Comparison of ENCODE assay signal across 10 cellular contexts in the genomic region with DNA sequence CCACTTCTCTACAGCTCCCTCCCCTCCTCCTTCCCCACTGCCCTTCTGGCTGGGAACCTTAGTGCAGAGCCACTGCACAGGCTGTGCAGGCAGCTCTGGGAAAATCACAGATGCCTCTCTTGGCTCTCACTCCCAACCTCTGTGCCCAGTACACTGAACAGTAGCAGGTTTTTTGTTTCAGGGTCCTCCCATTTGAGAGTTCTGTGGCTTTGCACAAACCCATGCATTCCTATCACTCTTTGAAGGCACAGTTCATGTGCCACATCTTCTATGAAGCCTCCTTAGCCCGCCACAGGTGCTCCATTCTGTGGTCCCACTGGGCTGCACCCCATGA.
DNase-seq lines count a peak whose midpoint lies in the region; ATAC-seq and TF ChIP-seq lines count a peak whose summit lies in the region.
"Had no signal": no experiment of that assay in that cellular context is flagged by ENCODE, and none has a peak within 500 bp of the region (broad histone marks: within the 10 kb centered on the region; RNA-seq: fewer than 3 reads in every experiment).

No MANE protein-coding gene starts in this region.

- no peak for TF ChIP-seq POLR2A in IMR-90 (IDR thresholded peaks at IDR 0.05; ENCODE audit: low read depth, low read length)

- H3K9me3 Mint-ChIP-seq in activated naive CD4-positive, alpha-beta T cell treated with anti-CD3 and anti-CD28 coated beads, Interleukin-2, amount 50 U/mL, for 72 hours, result peaks cover 6 to 26% of the 10 kb centered on the region in 2 donors

- peaks cover 6 to 17% of the 10 kb centered on the region in 2 experiments for H3K79me1 ChIP-seq in IMR-90 (ENCODE audit: low read depth in 1 of 2, low read length in 2 of 2)

- H3K56ac ChIP-seq in IMR-90 (ENCODE audit: extremely low read depth, insufficient read depth, low read length), result no peak overlapping the region

- H3K9me1 ChIP-seq in IMR-90 (ENCODE audit: insufficient read depth, low read length), result peaks cover 16% of the 10 kb centered on the region

- in situ Hi-C loops in IMR-90 (cut with MboI; ENCODE audit: low sequenced_read_pairs), result no loop called here

- no peak overlapping the region for H3K4me3 ChIP-seq in IMR-90 (ENCODE audit: insufficient read depth, low read depth, low read length)
- no peak overlapping the region for H3K4me3 ChIP-seq in left ventricle myocardium inferior
- H3K4me3 ChIP-seq in skin epidermis, result no peak overlapping the region

- peak overlapping the region in 1 of 2 experiments; percentile 44; a peak in 2 of 4 replicates for H4K8ac ChIP-seq in IMR-90 (ENCODE audit: low read depth in 2 of 2, low read length in 2 of 2)

- no peak for DNase-seq in IMR-90
- DNase-seq in activated naive CD4-positive, alpha-beta T cell treated with anti-CD3 and anti-CD28 coated beads, Interleukin-2, amount 50 U/mL, for 72 hours (ENCODE audit: low spot score in 2 of 2), result no peak
- DNase-seq in left ventricle myocardium inferior, result no peak
- no peak for DNase-seq in glomerular visceral epithelial cell (ENCODE audit: extremely low spot score)
- DNase-seq: retina had no signal

- H2BK15ac ChIP-seq in IMR-90 (ENCODE audit: low read depth, low read length), result no peak overlapping the region

- CTCF ChIA-PET in IMR-90 (lab: Yijun Ruan, JAX), result no interaction called here

- H3K23ac ChIP-seq in IMR-90 (ENCODE audit: low read depth, low read length), result no peak overlapping the region

- H3K9me3 ChIP-seq in IMR-90 (ENCODE audit: control insufficient read depth, insufficient read depth, low read length), result no peaks in the 10 kb centered on the region
- H3K9me3 ChIP-seq in left ventricle myocardium inferior (replicated peaks), result peaks cover 5% of the 10 kb centered on the region

- TF ChIP-seq RAD21 in IMR-90 (IDR thresholded peaks at IDR 0.05; ENCODE audit: low read length), result no peak

- peak overlapping the region; percentile 24 for H3K4me2 ChIP-seq in IMR-90 (ENCODE audit: low read depth, low read length)
- H3K4me2 ChIP-seq: KMS-11 had no signal

- no CpG with 5 or more reads among the region's 1 CpG for WGBS in IMR-90 (ENCODE audit: extremely low coverage in 2 of 2, insufficient read length in 1 of 2), 2 experiments

- H3K27me3 ChIP-seq in IMR-90 (ENCODE audit: control insufficient read depth, insufficient read depth, low read length) (no peaks in the 10 kb centered on the region), left ventricle myocardium inferior (ENCODE audit: low read depth) (no peaks in the 10 kb centered on the region)

- peak overlapping the region; percentile 52 for H2BK5ac ChIP-seq in IMR-90 (ENCODE audit: low read depth, low read length, poor library complexity, severe bottlenecking)

- no peak overlapping the region; the same call in 1 of the 2 replicates for H2BK20ac ChIP-seq in IMR-90 (ENCODE audit: low read depth, low read length)

- ATAC-seq in IMR-90 (ENCODE audit: low read depth) (peak; percentile 27), GM18873 (IDR thresholded peaks at IDR 0.05; ENCODE audit: low FRiP score, unreplicated experiment) (no peak), HG03280 (IDR thresholded peaks at IDR 0.05; ENCODE audit: unreplicated experiment) (no peak), GM19397 (IDR thresholded peaks at IDR 0.05; ENCODE audit: unreplicated experiment) (no peak)
- no peak for ATAC-seq in activated naive CD4-positive, alpha-beta T cell treated with anti-CD3 and anti-CD28 coated beads, Interleukin-2, amount 50 U/mL, for 72 hours

- H3K27ac Mint-ChIP-seq in activated naive CD4-positive, alpha-beta T cell treated with anti-CD3 and anti-CD28 coated beads, Interleukin-2, amount 50 U/mL, for 72 hours, result peak overlapping the region; percentile 48 to 80

- peak overlapping the region; percentile 82; the same call in 1 of the 2 replicates for H2AK5ac ChIP-seq in IMR-90 (ENCODE audit: low read depth, low read length)

- H3K27ac ChIP-seq in IMR-90 (ENCODE audit: insufficient read depth, low read length) (peak overlapping the region; percentile 59), left ventricle myocardium inferior (replicated peaks) (peak overlapping the region; percentile 85), skin epidermis (peak overlapping the region in 20 of 21 experiments; percentile 46 to 92 (median 76))
- H3K27ac ChIP-seq: KMS-11 had no signal

- H3K4ac ChIP-seq in IMR-90 (ENCODE audit: low read depth, low read length), result peak overlapping the region; percentile 58

- H3K36me3 Mint-ChIP-seq in activated naive CD4-positive, alpha-beta T cell treated with anti-CD3 and anti-CD28 coated beads, Interleukin-2, amount 50 U/mL, for 72 hours, result peaks cover 0 to 3% of the 10 kb centered on the region in 2 donors

- H4K20me1 ChIP-seq in IMR-90 (ENCODE audit: insufficient read depth, low read length), result no peaks in the 10 kb centered on the region

- dilution Hi-C loops in IMR-90 (cut with HindIII; ENCODE audit: low sequenced_read_pairs, unreplicated experiment), result no loop called here

- H3K4me1 ChIP-seq in IMR-90 (ENCODE audit: control insufficient read depth, insufficient read depth, low read length) (peaks cover 11% of the 10 kb centered on the region), left ventricle myocardium inferior (peaks cover 54% of the 10 kb centered on the region)

- H2AFZ ChIP-seq in IMR-90 (replicated peaks; ENCODE audit: low read length, poor library complexity), result peak overlapping the region; percentile 53

- no peak overlapping the region for H3K9ac ChIP-seq in IMR-90 (ENCODE audit: low read depth, low read length)
- H3K9ac ChIP-seq: KMS-11 had no signal

- no TSS peak for BruUV-seq in IMR-90 (replicated peaks; lab: Mats Ljungman, UMichigan)

- H3K36me3 ChIP-seq in IMR-90 (ENCODE audit: control insufficient read depth, insufficient read depth, low read length) (no peaks in the 10 kb centered on the region), left ventricle myocardium inferior (no peaks in the 10 kb centered on the region)

- intact Hi-C loops in IMR-90 (cut with micrococcal nuclease) (no loop called here), left ventricle myocardium inferior (cut with micrococcal nuclease) (loop anchor here (10.0 kb wide), 1 partner anchor 105 kb away; no protein-coding TSS in a partner anchor)

- peak overlapping the region; percentile 33; the same call in 1 of the 2 replicates for H4K91ac ChIP-seq in IMR-90 (ENCODE audit: insufficient read depth, low read depth, low read length)

- POLR2A ChIA-PET in IMR-90 (lab: Charles Lee; ENCODE audit: unreplicated experiment), result no interaction called here

- peak overlapping the region; percentile 15 for H3K18ac ChIP-seq in IMR-90 (ENCODE audit: low read depth, low read length)

- peak overlapping the region; percentile 10 for H2AK9ac ChIP-seq in IMR-90 (replicated peaks; ENCODE audit: low read depth, low read length, poor library complexity)

- TF ChIP-seq CTCF in IMR-90 (conservative IDR thresholded peaks at IDR 0.05; ENCODE audit: low read depth, low read length) (no peak), left ventricle myocardium inferior (IDR thresholded peaks at IDR 0.05; ENCODE audit: borderline replicate concordance) (no peak)

- peak overlapping the region; percentile 17; the same call in 1 of the 2 replicates for H2BK120ac ChIP-seq in IMR-90 (ENCODE audit: low read depth, low read length)

- H3K14ac ChIP-seq in IMR-90 (replicated peaks; ENCODE audit: low read depth, low read length), result peak overlapping the region; percentile 71

- H4K5ac ChIP-seq in IMR-90 (ENCODE audit: low read depth, low read length), result peak overlapping the region; percentile 50

TF ChIP-seq in IMR-90, 13 proteins besides CTCF, POLR2A, EP300 and RAD21:
- TF ChIP-seq FOS (IDR thresholded peaks at IDR 0.05; ENCODE audit: low read depth, low read length), result no peak
- TF ChIP-seq BHLHE40 (IDR thresholded peaks at IDR 0.05; ENCODE audit: low read depth, low read length), result no peak
- no peak for TF ChIP-seq CEBPB (IDR thresholded peaks at IDR 0.05; ENCODE audit: low read depth, low read length)
- no peak for TF ChIP-seq RCOR1 (IDR thresholded peaks at IDR 0.05; ENCODE audit: insufficient replicate concordance, low read length)
- no peak for TF ChIP-seq CHD1 (IDR thresholded peaks at IDR 0.05; ENCODE audit: low read depth, low read length)
- no peak for TF ChIP-seq MAFK (IDR thresholded peaks at IDR 0.05; ENCODE audit: low read depth, low read length)
- no peak for TF ChIP-seq MAZ (IDR thresholded peaks at IDR 0.05; ENCODE audit: borderline replicate concordance, low read depth, low read length)
- TF ChIP-seq, protein P1, sequence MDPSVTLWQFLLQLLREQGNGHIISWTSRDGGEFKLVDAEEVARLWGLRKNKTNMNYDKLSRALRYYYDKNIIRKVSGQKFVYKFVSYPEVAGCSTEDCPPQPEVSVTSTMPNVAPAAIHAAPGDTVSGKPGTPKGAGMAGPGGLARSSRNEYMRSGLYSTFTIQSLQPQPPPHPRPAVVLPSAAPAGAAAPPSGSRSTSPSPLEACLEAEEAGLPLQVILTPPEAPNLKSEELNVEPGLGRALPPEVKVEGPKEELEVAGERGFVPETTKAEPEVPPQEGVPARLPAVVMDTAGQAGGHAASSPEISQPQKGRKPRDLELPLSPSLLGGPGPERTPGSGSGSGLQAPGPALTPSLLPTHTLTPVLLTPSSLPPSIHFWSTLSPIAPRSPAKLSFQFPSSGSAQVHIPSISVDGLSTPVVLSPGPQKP (IDR thresholded peaks at IDR 0.05; ENCODE audit: borderline replicate concordance, low read depth, low read length), result no peak
- no peak for TF ChIP-seq MXI1 (IDR thresholded peaks at IDR 0.05; ENCODE audit: borderline replicate concordance, low read depth, low read length)
- no peak for TF ChIP-seq NFE2L2 (IDR thresholded peaks at IDR 0.05; ENCODE audit: low read depth, low read length)
- TF ChIP-seq SMC3 (IDR thresholded peaks at IDR 0.05; ENCODE audit: low read depth, low read length), result no peak
- TF ChIP-seq, protein P2, sequence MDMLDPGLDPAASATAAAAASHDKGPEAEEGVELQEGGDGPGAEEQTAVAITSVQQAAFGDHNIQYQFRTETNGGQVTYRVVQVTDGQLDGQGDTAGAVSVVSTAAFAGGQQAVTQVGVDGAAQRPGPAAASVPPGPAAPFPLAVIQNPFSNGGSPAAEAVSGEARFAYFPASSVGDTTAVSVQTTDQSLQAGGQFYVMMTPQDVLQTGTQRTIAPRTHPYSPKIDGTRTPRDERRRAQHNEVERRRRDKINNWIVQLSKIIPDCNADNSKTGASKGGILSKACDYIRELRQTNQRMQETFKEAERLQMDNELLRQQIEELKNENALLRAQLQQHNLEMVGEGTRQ (IDR thresholded peaks at IDR 0.05; ENCODE audit: low read depth, low read length), result no peak
- TF ChIP-seq RFX5 (IDR thresholded peaks at IDR 0.05; ENCODE audit: low read depth, low read length), result no peak
